Comparison of ENCODE assay signal across 15 cellular contexts in the genomic region with DNA sequence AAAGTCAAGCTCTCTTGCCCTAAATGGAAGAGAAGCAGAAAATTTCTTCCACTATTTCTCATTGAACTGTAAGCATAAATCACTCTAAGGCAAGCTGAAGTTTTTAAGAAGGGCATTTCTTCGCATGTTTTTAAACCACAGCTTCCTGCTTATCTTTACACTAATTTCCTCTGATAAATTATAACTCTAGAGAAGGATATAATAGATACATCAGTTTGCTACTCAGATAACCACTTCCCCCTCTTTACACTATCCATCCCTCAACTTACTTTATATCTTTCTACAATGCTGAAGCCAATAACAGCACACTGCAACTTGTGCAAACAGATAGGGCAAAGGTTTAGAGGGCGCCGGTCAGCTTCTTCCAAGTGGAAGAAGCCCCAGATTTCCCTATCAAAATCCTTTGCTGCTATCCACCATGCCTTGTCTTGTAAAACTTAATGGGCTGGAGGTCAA. TPM values are rescaled to one million over a fixed set of nuclear protein-coding genes. Genes with fewer than 3 reads are reported as not detected.
DNase-seq lines count a peak whose midpoint lies in the region; ATAC-seq and TF ChIP-seq lines count a peak whose summit lies in the region.
"Had no signal": no experiment of that assay in that cellular context is flagged by ENCODE, and none has a peak within 500 bp of the region (broad histone marks: within the 10 kb centered on the region; RNA-seq: fewer than 3 reads in every experiment).

No MANE protein-coding gene starts in this region.

- peak; percentile 39 to 48 (median 44) for ATAC-seq in right lobe of liver
- ATAC-seq: Panc1, right cardiac atrium had no signal

- peak; percentile 31 for DNase-seq in CD1c-positive myeloid dendritic cell (ENCODE audit: extremely low spot score)
- DNase-seq in Jurkat, Clone E6-1 (ENCODE audit: low read depth, low spot score): peak; percentile 65
- no peak for DNase-seq in activated CD4-positive, alpha-beta memory T cell treated with anti-CD3 and anti-CD28 coated beads for 36 hours
- no peak for DNase-seq in right lobe of liver
- no peak for DNase-seq in DMS79 treated with DMSO at 0.1 percent for 48 hours (lab: John Stamatoyannopoulos, UW)
- DNase-seq in dorsolateral prefrontal cortex: no peak
- no peak for DNase-seq in RKO (ENCODE audit: low spot score)
- no peak for DNase-seq in NCI-H524 treated with DMSO at 0.1 percent for 48 hours (lab: John Stamatoyannopoulos, UW)
- DNase-seq: activated CD8-positive, alpha-beta memory T cell treated with anti-CD3 and anti-CD28 coated beads, Interleukin-2, amount 50 U/mL, for 4 hours; glutamatergic neuron; nephron progenitor cell; right cardiac atrium; T1000 had no signal

- H3K27me3 Mint-ChIP-seq in activated CD4-positive, alpha-beta memory T cell treated with anti-CD3 and anti-CD28 coated beads for 36 hours: no peaks in the 10 kb centered on the region

- H3K4me1 ChIP-seq in right lobe of liver: peaks cover 0 to 18% (median 9%) of the 10 kb centered on the region in 4 donors

- no peaks in the 10 kb centered on the region for H3K9me3 Mint-ChIP-seq in activated CD4-positive, alpha-beta memory T cell treated with anti-CD3 and anti-CD28 coated beads for 36 hours
- H3K9me3 Mint-ChIP-seq: brain, nephron progenitor cell had no signal

- peaks cover 7% of the 10 kb centered on the region for H3K36me3 Mint-ChIP-seq in activated CD4-positive, alpha-beta memory T cell treated with anti-CD3 and anti-CD28 coated beads for 36 hours

- H3K9me3 ChIP-seq in right lobe of liver: no peaks in the 10 kb centered on the region

- H3K4me1 Mint-ChIP-seq in activated CD4-positive, alpha-beta memory T cell treated with anti-CD3 and anti-CD28 coated beads for 36 hours (ENCODE audit: low read depth): peaks cover 69% of the 10 kb centered on the region

- intact Hi-C loops in activated CD4-positive, alpha-beta memory T cell treated with anti-CD3 and anti-CD28 coated beads for 36 hours (cut with micrococcal nuclease): loop anchor here (2.0 kb wide), 1 partner anchor 16 kb away; no protein-coding TSS in a partner anchor
- intact Hi-C loops in right lobe of liver (cut with DNase I) (no loop called here), dorsolateral prefrontal cortex (cut with DNase I) (no loop called here)

- 11% methylated on average over 3 of the region's 3 CpGs for WGBS in right lobe of liver (ENCODE audit: insufficient coverage, low coverage, low lambda C conversion rate, missing lambda C conversion rate)

- H3K27ac ChIP-seq in right lobe of liver (peak overlapping the region; percentile 40 to 57 (median 49)), dorsolateral prefrontal cortex (peak overlapping the region in 2 of 59 donors; percentile 8 to 11)

- CTCF ChIA-PET in activated CD4-positive, alpha-beta memory T cell treated with anti-CD3 and anti-CD28 coated beads for 36 hours (lab: Charles Lee): interaction anchor here (1.1 kb wide), 1 partner anchor 9 kb away, joined by 3 read pairs; no protein-coding TSS in a partner anchor

- POLR2A ChIA-PET in activated CD4-positive, alpha-beta memory T cell treated with anti-CD3 and anti-CD28 coated beads for 36 hours (lab: Charles Lee): interaction anchor here (0.9 kb wide), 1 partner anchor 131 kb away, joined by 3 read pairs; no protein-coding TSS in a partner anchor

- H3K4me3 ChIP-seq in Jurkat, Clone E6-1 (ENCODE audit: low read length): no peak overlapping the region; the same call in 1 of the 2 replicates
- H3K4me3 ChIP-seq in right lobe of liver (no peak overlapping the region), dorsolateral prefrontal cortex (no peak overlapping the region)

- peak overlapping the region; percentile 78 for H3K27ac Mint-ChIP-seq in activated CD4-positive, alpha-beta memory T cell treated with anti-CD3 and anti-CD28 coated beads for 36 hours
- H3K27ac Mint-ChIP-seq: brain, nephron progenitor cell had no signal

- no peak for TF ChIP-seq CTCF in right lobe of liver (IDR thresholded peaks at IDR 0.05)
- no peak for TF ChIP-seq CTCF in dorsolateral prefrontal cortex (IDR thresholded peaks at IDR 0.05 in 54 of 56, conservative IDR thresholded peaks at IDR 0.05 in 2 of 56; ENCODE audit: low read depth in 1 of 56, partially characterized antibody in 56 of 56)

- H3K27me3 ChIP-seq in right lobe of liver (no peaks in the 10 kb centered on the region), dorsolateral prefrontal cortex (no peaks in the 10 kb centered on the region)

- TF ChIP-seq POLR2A in right lobe of liver (IDR thresholded peaks at IDR 0.05): no peak

- peak overlapping the region; percentile 7 for H3K4me3 Mint-ChIP-seq in activated CD4-positive, alpha-beta memory T cell treated with anti-CD3 and anti-CD28 coated beads for 36 hours
- H3K4me3 Mint-ChIP-seq: brain, nephron progenitor cell had no signal

- H3K36me3 ChIP-seq in right lobe of liver: no peaks in the 10 kb centered on the region

RNA-seq across cellular contexts. Expression of a gene that starts 49.8 kb away (rescaled TPM):
- polyA plus RNA-seq in Jurkat, Clone E6-1 (2012; ENCODE audit: insufficient read depth, insufficient read length): 9.0 TPM
- 1 to 10 TPM; 6.9 to 8.5 TPM for total RNA-seq in activated CD4-positive, alpha-beta memory T cell treated with anti-CD3 and anti-CD28 coated beads for 36 hours
- total RNA-seq in right lobe of liver: 1 to 10 TPM; 2.0 to 4.2 (median 3.5) TPM
- 100 to 1,000 TPM in 10 of 120 experiments, 10 to 100 TPM in 110; 19.5 to 135 (median 54.0) TPM for total RNA-seq in dorsolateral prefrontal cortex

Comparison
In these comparisons a context has a peak if more than half of its experiments do, and no peak if none do; other contexts are left out.
1. DNase-seq: peak in CD1c-positive myeloid dendritic cell (single experiment) and Jurkat, Clone E6-1 (single experiment); none in activated CD4-positive, alpha-beta memory T cell treated with anti-CD3 and anti-CD28 coated beads for 36 hours (single experiment), right lobe of liver (0 of 3), DMS79 treated with DMSO at 0.1 percent for 48 hours (single experiment), dorsolateral prefrontal cortex (0 of 10), RKO (single experiment) and NCI-H524 treated with DMSO at 0.1 percent for 48 hours (single experiment).